Comparison of ENCODE assay signal across 21 cellular contexts in genomic region chr2:58609306-58609705, GRCh38.
"Had no signal": no experiment of that assay in that cellular context is flagged by ENCODE, and none has a peak within 500 bp of the region (broad histone marks: within the 10 kb centered on the region; RNA-seq: fewer than 3 reads in every experiment).

No MANE protein-coding gene starts in this region.

- H3K27ac Mint-ChIP-seq: activated naive CD4-positive, alpha-beta T cell treated with anti-CD3 and anti-CD28 coated beads, Interleukin-2, amount 50 U/mL, for 72 hours; stimulated activated memory B cell treated with anti-CD40 and anti-IgM and Interleukin-4, amounts not matched to agents 10 μg/mL and 1 μg/mL and 100 μg/mL, for 72 hours; type B pancreatic cell had no signal

- H3K9me3 Mint-ChIP-seq: activated naive CD4-positive, alpha-beta T cell treated with anti-CD3 and anti-CD28 coated beads, Interleukin-2, amount 50 U/mL, for 72 hours; stimulated activated memory B cell treated with anti-CD40 and anti-IgM and Interleukin-4, amounts not matched to agents 10 μg/mL and 1 μg/mL and 100 μg/mL, for 72 hours; type B pancreatic cell had no signal

- H3K27me3 Mint-ChIP-seq: type B pancreatic cell had no signal

- H3K27me3 ChIP-seq: sigmoid colon, spleen, testis had no signal

- H3K36me3 ChIP-seq: left ventricle myocardium inferior, sigmoid colon, spleen, WERI-Rb-1 had no signal

- H3K4me3 Mint-ChIP-seq: stimulated activated memory B cell treated with anti-CD40 and anti-IgM and Interleukin-4, amounts not matched to agents 10 μg/mL and 1 μg/mL and 100 μg/mL, for 72 hours; type B pancreatic cell had no signal

- ATAC-seq: activated naive CD4-positive, alpha-beta T cell treated with anti-CD3 and anti-CD28 coated beads, Interleukin-2, amount 50 U/mL, for 72 hours; stimulated activated memory B cell treated with anti-CD40 and anti-IgM and Interleukin-4, amounts not matched to agents 10 μg/mL and 1 μg/mL and 100 μg/mL, for 72 hours had no signal

- FAIRE-seq: bronchial epithelial cell, endometrium, frontal cortex had no signal

- H3K4me3 ChIP-seq: left ventricle myocardium inferior, sigmoid colon, spleen, testis had no signal

- H3K9me3 ChIP-seq: left ventricle myocardium inferior, sigmoid colon, spleen, testis had no signal

- DNase-seq: activated CD4-positive, alpha-beta T cell treated with anti-CD3 and anti-CD28 coated beads for 1 hour; activated gamma-delta T cell treated with Interleukin-2 at 50 U/mL for 16 hours; cerebellar nuclear complex; cortex of kidney; erythroblast; head of caudate nucleus; left ventricle myocardium inferior; mammary epithelial cell; occipital lobe; posterior cingulate gyrus; sigmoid colon; spleen; stimulated activated CD4-positive, alpha-beta T cell treated with anti-CD3 and anti-CD28 coated beads, Interleukin-4, amount 100 ng/mL, for 4 hours; testis; WERI-Rb-1 had no signal

- H3K36me3 Mint-ChIP-seq: activated naive CD4-positive, alpha-beta T cell treated with anti-CD3 and anti-CD28 coated beads, Interleukin-2, amount 50 U/mL, for 72 hours; stimulated activated memory B cell treated with anti-CD40 and anti-IgM and Interleukin-4, amounts not matched to agents 10 μg/mL and 1 μg/mL and 100 μg/mL, for 72 hours; type B pancreatic cell had no signal

- H3K4me1 ChIP-seq: left ventricle myocardium inferior, testis had no signal

- H3K27ac ChIP-seq: left ventricle myocardium inferior, sigmoid colon, spleen, testis, WERI-Rb-1 had no signal
